ENCODE assay signal across 23 cellular contexts in genomic region chr3:41302295-41302694, GRCh38.
A peak's percentile ranks its signal among the peaks of the same experiment; 100 is the strongest.
DNase-seq lines count a peak whose midpoint lies in the region; ATAC-seq and TF ChIP-seq lines count a peak whose summit lies in the region.
"Had no signal": no experiment of that assay in that cellular context is flagged by ENCODE, and none has a peak within 500 bp of the region (broad histone marks: within the 10 kb centered on the region; RNA-seq: fewer than 3 reads in every experiment).

No MANE protein-coding gene starts in this region.

- no peaks in the 10 kb centered on the region for H3K9me3 Mint-ChIP-seq in activated T-helper 17 cell treated with anti-CD3 and anti-CD28 coated beads, Interleukin-2, amount 50 U/mL, for 72 hours
- H3K9me3 Mint-ChIP-seq: CD4-positive, alpha-beta memory T cell; CD8-positive, alpha-beta memory T cell had no signal

- CTCF ChIA-PET in SK-N-SH (lab: Yijun Ruan, JAX): no interaction called here

- peaks cover 0 to 30% of the 10 kb centered on the region in 2 experiments; a peak in 3 of 4 replicates for H3K4me1 ChIP-seq in SK-N-SH (ENCODE audit: control insufficient read depth in 1 of 2, insufficient read depth in 2 of 2, low read depth in 1 of 2, low read length in 1 of 2)
- H3K4me1 ChIP-seq: BE2C, BLaER1 had no signal

- no peaks in the 10 kb centered on the region for H3K27me3 ChIP-seq in SK-N-SH (ENCODE audit: insufficient read depth)
- H3K27me3 ChIP-seq: BE2C, BLaER1 had no signal

- no peak overlapping the region for H3K4me3 ChIP-seq in SK-N-SH (ENCODE audit: low read depth in 2 of 2, low read length in 1 of 2)
- H3K4me3 ChIP-seq: BLaER1, GM12878 had no signal

- peak overlapping the region in 1 of 2 experiments; percentile 62; a peak in 1 of 4 replicates for H3K27ac ChIP-seq in SK-N-SH (ENCODE audit: low read depth in 2 of 2, low read length in 1 of 2)
- H3K27ac ChIP-seq: BLaER1 had no signal

- TF ChIP-seq EP300 in SK-N-SH (IDR thresholded peaks at IDR 0.05; ENCODE audit: borderline replicate concordance in 1 of 2, low read depth in 1 of 2, low read length in 1 of 2): peak in 1 of 2 experiments; percentile 74; a peak in 1 of 4 replicates

- peaks cover 5% of the 10 kb centered on the region for H3F3A ChIP-seq in SK-N-SH (replicated peaks; ENCODE audit: insufficient read depth)

- H3K27me3 Mint-ChIP-seq in activated T-helper 17 cell treated with anti-CD3 and anti-CD28 coated beads, Interleukin-2, amount 50 U/mL, for 72 hours: no peaks in the 10 kb centered on the region
- H3K27me3 Mint-ChIP-seq: CD4-positive, alpha-beta memory T cell; CD4-positive, CD25-positive, alpha-beta regulatory T cell; CD8-positive, alpha-beta memory T cell had no signal

- no peak for TF ChIP-seq CTCF in SK-N-SH (IDR thresholded peaks at IDR 0.05)

- no peaks in the 10 kb centered on the region for H4K20me1 ChIP-seq in SK-N-SH (ENCODE audit: insufficient read depth)
- H4K20me1 ChIP-seq: BLaER1 had no signal

- DNase-seq in SK-N-SH (peak; percentile 60), retina (peak; percentile 45), NCI-H82 treated with DMSO at 0.1 percent for 48 hours (lab: John Stamatoyannopoulos, UW; ENCODE audit: unreplicated experiment) (no peak)
- DNase-seq: 8988T; ACHN; BE2C; C1 segment of cervical spinal cord; CD4-positive, alpha-beta memory T cell; CD4-positive, CD25-positive, alpha-beta regulatory T cell; CD8-positive, alpha-beta memory T cell; COR-L47; DMS 273 treated with DMSO at 0.1 percent for 48 hours; DMS153; DMS53; DMS79; DND-41; EL; GDM1 had no signal

- H3K9me3 ChIP-seq in SK-N-SH: no peaks in the 10 kb centered on the region
- H3K9me3 ChIP-seq: BE2C, BLaER1 had no signal

- no peak overlapping the region for H3K9ac ChIP-seq in SK-N-SH
- H3K9ac ChIP-seq: BLaER1 had no signal

- no peaks in the 10 kb centered on the region for H3K36me3 ChIP-seq in SK-N-SH (replicated peaks in 1 of 2; ENCODE audit: control insufficient read depth in 1 of 2, insufficient read depth in 2 of 2, low read length in 1 of 2)
- H3K36me3 ChIP-seq: BE2C, BLaER1 had no signal

- 43% methylated on average over 4 of the region's 4 CpGs for WGBS in SK-N-SH (ENCODE audit: low lambda C conversion rate)

- POLR2A ChIA-PET in SK-N-SH (lab: Yijun Ruan, JAX): no interaction called here

- peak; percentile 76 for ATAC-seq in SK-N-SH treated with all-trans-retinoic acid at 6 μM for 48 hours
- ATAC-seq in activated T-helper 17 cell treated with anti-CD3 and anti-CD28 coated beads, Interleukin-2, amount 50 U/mL, for 72 hours (replicated peaks): no peak
- ATAC-seq: GM12878 had no signal

- no peaks in the 10 kb centered on the region for H3K79me2 ChIP-seq in SK-N-SH (ENCODE audit: insufficient read depth)

- H3K4me2 ChIP-seq in SK-N-SH: no peak overlapping the region
- H3K4me2 ChIP-seq: BLaER1 had no signal

- no peak overlapping the region for H2AFZ ChIP-seq in SK-N-SH (ENCODE audit: low read depth)

- H3K4me3 Mint-ChIP-seq in activated T-helper 17 cell treated with anti-CD3 and anti-CD28 coated beads, Interleukin-2, amount 50 U/mL, for 72 hours: no peak overlapping the region
- H3K4me3 Mint-ChIP-seq: CD14-positive monocyte; CD4-positive, alpha-beta memory T cell; CD4-positive, CD25-positive, alpha-beta regulatory T cell; CD8-positive, alpha-beta memory T cell had no signal

- H3K27ac Mint-ChIP-seq in activated T-helper 17 cell treated with anti-CD3 and anti-CD28 coated beads, Interleukin-2, amount 50 U/mL, for 72 hours: no peak overlapping the region
- H3K27ac Mint-ChIP-seq: CD4-positive, alpha-beta memory T cell; CD4-positive, CD25-positive, alpha-beta regulatory T cell; CD8-positive, alpha-beta memory T cell had no signal

- H3K9me2 ChIP-seq in SK-N-SH: no peaks in the 10 kb centered on the region

- TF ChIP-seq RAD21 in SK-N-SH (IDR thresholded peaks at IDR 0.05; ENCODE audit: low read length): peak; percentile 27; the same call in 1 of the 2 replicates

- no peaks in the 10 kb centered on the region for H3K36me3 Mint-ChIP-seq in activated T-helper 17 cell treated with anti-CD3 and anti-CD28 coated beads, Interleukin-2, amount 50 U/mL, for 72 hours (ENCODE audit: low read depth)
- H3K36me3 Mint-ChIP-seq: CD14-positive monocyte; CD4-positive, alpha-beta memory T cell had no signal

- no peaks in the 10 kb centered on the region for H3K4me1 Mint-ChIP-seq in activated T-helper 17 cell treated with anti-CD3 and anti-CD28 coated beads, Interleukin-2, amount 50 U/mL, for 72 hours
- H3K4me1 Mint-ChIP-seq: CD14-positive monocyte; CD4-positive, CD25-positive, alpha-beta regulatory T cell; CD8-positive, alpha-beta memory T cell had no signal

TF ChIP-seq in SK-N-SH, 30 proteins besides CTCF, POLR2A, EP300 and RAD21 (continues in another document):
- TF ChIP-seq ZBTB33 (IDR thresholded peaks at IDR 0.05; ENCODE audit: borderline replicate concordance, low read depth) (no peak), ELF1 (IDR thresholded peaks at IDR 0.05) (no peak), NRF1 (IDR thresholded peaks at IDR 0.05; ENCODE audit: low read depth, low read length) (no peak), TCF12 (IDR thresholded peaks at IDR 0.05) (no peak), JUND (IDR thresholded peaks at IDR 0.05) (no peak), EZH2phosphoT487 (IDR thresholded peaks at IDR 0.05; ENCODE audit: borderline replicate concordance, low read depth) (no peak), CHD2 (IDR thresholded peaks at IDR 0.05; ENCODE audit: low read length, partially characterized antibody) (no peak), YY1 (IDR thresholded peaks at IDR 0.05; ENCODE audit: low read depth) (no peak), IRF3 (IDR thresholded peaks at IDR 0.05; ENCODE audit: low read depth, low read length) (no peak)

TF ChIP-seq in SK-N-SH treated with all-trans-retinoic acid at 6 μM for 48 hours, 23 proteins besides CTCF, POLR2A, EP300 and RAD21:
- peak; percentile 86 for TF ChIP-seq TSHZ2 (CRISPR knock-in tag; IDR thresholded peaks at IDR 0.05)
- TF ChIP-seq ZNF70 (CRISPR knock-in tag; IDR thresholded peaks at IDR 0.05): no peak
- 0 out of 2 replicates have a peak, but pooled peaks have one; percentile 17 for TF ChIP-seq ZC3H10 (CRISPR knock-in tag; IDR thresholded peaks at IDR 0.05)
- TF ChIP-seq TCF4 (CRISPR knock-in tag; IDR thresholded peaks at IDR 0.05; ENCODE audit: borderline replicate concordance): peak; percentile 52; the same call in 1 of the 2 replicates
- TF ChIP-seq POU6F1 (CRISPR knock-in tag; IDR thresholded peaks at IDR 0.05; ENCODE audit: borderline replicate concordance, low read depth): no peak
- peak; percentile 88 for TF ChIP-seq ISL1 (CRISPR knock-in tag; IDR thresholded peaks at IDR 0.05)
- no peak for TF ChIP-seq ZFP3 (CRISPR knock-in tag; IDR thresholded peaks at IDR 0.05)
TF ChIP-seq in SK-N-SH treated with all-trans-retinoic acid at 6 μM for 48 hours: peak in this region for 4.
